ENCODE assay signal across 8 cellular contexts in genomic region chr1:231241751-231242150, GRCh38. TPM values are rescaled to one million over a fixed set of nuclear protein-coding genes. Genes with fewer than 3 reads are reported as not detected.
A peak's percentile ranks its signal among the peaks of the same experiment; 100 is the strongest.
DNase-seq lines count a peak whose midpoint lies in the region; ATAC-seq and TF ChIP-seq lines count a peak whose summit lies in the region.

No MANE protein-coding gene starts in this region.

- H3K4me1 Mint-ChIP-seq in chondrocyte (ENCODE audit: low read depth) = peaks cover 40% of the 10 kb centered on the region

- BruUV-seq in PC-3 (replicated peaks; lab: Mats Ljungman, UMichigan) = no TSS peak

- 0% methylated on average over 10 of the region's 10 CpGs for WGBS in testis, 2 donors

- H3K9me3 Mint-ChIP-seq in chondrocyte (ENCODE audit: low read depth) = no peaks in the 10 kb centered on the region

- H3K27me3 Mint-ChIP-seq in chondrocyte (ENCODE audit: low read depth) = no peaks in the 10 kb centered on the region

- DNase-seq in SKM-1 treated with dmso at 0.1 percent for 144 hours (lab: John Stamatoyannopoulos, UW; ENCODE audit: unreplicated experiment) (peak; percentile 38), SKM-1 (lab: John Stamatoyannopoulos, UW; ENCODE audit: unreplicated experiment) (no peak), PC-3 (peak; percentile 38), chondrocyte (ENCODE audit: low spot score) (no peak), left lobe of liver (ENCODE audit: low spot score) (no peak), testis (peak; percentile 34)

- TF ChIP-seq CTCF in PC-3 (conservative IDR thresholded peaks at IDR 0.05; ENCODE audit: low read depth, low read length) (no peak), chondrocyte (IDR thresholded peaks at IDR 0.05) (no peak), testis (IDR thresholded peaks at IDR 0.05) (no peak)

- CTCF ChIA-PET in PC-3 (lab: Charles Lee) = no interaction called here

- peak overlapping the region; percentile 96 for H2AFZ ChIP-seq in PC-3 (ENCODE audit: low read length)

- H3K4me2 ChIP-seq in PC-3 (ENCODE audit: low read length) = peak overlapping the region; percentile 93

- H3K4me3 Mint-ChIP-seq in chondrocyte (ENCODE audit: unreplicated experiment) = peak overlapping the region; percentile 93

- H3K9ac ChIP-seq in PC-3 (ENCODE audit: low read length) = peak overlapping the region; percentile 94

- H4K20me1 ChIP-seq in PC-3 (ENCODE audit: low read length) = no peaks in the 10 kb centered on the region

- H3K9me3 ChIP-seq in PC-3 (ENCODE audit: low read length) (no peaks in the 10 kb centered on the region), testis (no peaks in the 10 kb centered on the region)

- intact Hi-C loops in PC-3 (cut with micrococcal nuclease) = loop anchor here (2.0 to 5.0 kb wide), 2 partner anchors 95 to 361 kb away; partner anchors contain the start of gene EXOC8
- intact Hi-C loops in testis (cut with DNase I; ENCODE audit: low total_unique reads) = no loop called here

- H3K27me3 ChIP-seq in PC-3 (ENCODE audit: low read length) = no peaks in the 10 kb centered on the region
- no peaks in the 10 kb centered on the region for H3K27me3 ChIP-seq in testis

- no peaks in the 10 kb centered on the region for H3K9me2 ChIP-seq in PC-3 (replicated peaks; ENCODE audit: low read length)

- POLR2A ChIA-PET in PC-3 (lab: Charles Lee; ENCODE audit: unreplicated experiment) = no interaction called here

- peaks cover 25% of the 10 kb centered on the region for H3K4me1 ChIP-seq in PC-3 (ENCODE audit: insufficient read depth, low read length)
- peaks cover 10% of the 10 kb centered on the region for H3K4me1 ChIP-seq in testis

- TF ChIP-seq POLR2A in testis (IDR thresholded peaks at IDR 0.05) = no peak

- peak overlapping the region; percentile 85 for H3K4me3 ChIP-seq in PC-3 (ENCODE audit: low read length)
- H3K4me3 ChIP-seq in testis = peak overlapping the region; percentile 72 to 82

- peaks cover 15% of the 10 kb centered on the region for H3K36me3 Mint-ChIP-seq in chondrocyte (ENCODE audit: low read depth)

- H3K27ac Mint-ChIP-seq in chondrocyte (ENCODE audit: unreplicated experiment) = peak overlapping the region; percentile 90

- ATAC-seq in HG02840 (IDR thresholded peaks at IDR 0.05; ENCODE audit: low FRiP score, unreplicated experiment) (peak; percentile 11), PC-3 (peak; percentile 48), left lobe of liver (peak; percentile 51), HG03521 (IDR thresholded peaks at IDR 0.05; ENCODE audit: unreplicated experiment) (no peak)

- H3K36me3 ChIP-seq in PC-3 (ENCODE audit: low read depth, low read length) (peaks cover 11% of the 10 kb centered on the region; the same call in 1 of the 2 replicates), testis (ENCODE audit: low read depth, missing control alignments) (no peaks in the 10 kb centered on the region)

- H3K27ac ChIP-seq in PC-3 (ENCODE audit: low read length) = peak overlapping the region; percentile 20
- H3K27ac ChIP-seq in testis = peak overlapping the region; percentile 57 to 76

- no peaks in the 10 kb centered on the region for H3F3A ChIP-seq in PC-3 (ENCODE audit: low read length, unreplicated experiment)

- H3K79me2 ChIP-seq in PC-3 (ENCODE audit: low read length) = peaks cover 66% of the 10 kb centered on the region

RNA-seq across cellular contexts. Expression of gene GNPAT, which starts 0.7 kb away (rescaled TPM):
- total RNA-seq in PC-3 (2014; rRNA removed) (40.5 and 45.8 TPM in 2 replicates), chondrocyte (37.6 to 43.2 TPM (median 37.9 TPM) in 3 replicates), left lobe of liver (19.0 TPM), testis (10 to 100 TPM; 35.0 to 43.5 TPM)
- 71.9 TPM for polyA plus RNA-seq in testis (ENCODE audit: insufficient read depth, low read depth, low replicate concordance)

Comparison
In these comparisons a context has a peak if more than half of its experiments do, and no peak if none do; other contexts are left out.
1. DNase-seq: peak in SKM-1 treated with dmso at 0.1 percent for 144 hours (single experiment), PC-3 (single experiment) and testis (single experiment); none in SKM-1 (single experiment), chondrocyte (single experiment) and left lobe of liver (single experiment).